19 cellular contexts compared by ENCODE assay signal in genomic region chr14:76975051-76975450, GRCh38. TPM values are rescaled to one million over a fixed set of nuclear protein-coding genes. Genes with fewer than 3 reads are reported as not detected.
DNase-seq lines count a peak whose midpoint lies in the region; ATAC-seq, FAIRE-seq and TF ChIP-seq lines count a peak whose summit lies in the region.
"Had no signal": no experiment of that assay in that cellular context is flagged by ENCODE, and none has a peak within 500 bp of the region (broad histone marks: within the 10 kb centered on the region; RNA-seq: fewer than 3 reads in every experiment).

No MANE protein-coding gene starts in this region.

- TF ChIP-seq CTCF in HepG2 (CRISPR knock-in tag; IDR thresholded peaks at IDR 0.05), result no peak
- no peak for TF ChIP-seq CTCF in right lobe of liver (IDR thresholded peaks at IDR 0.05)
- no peak for TF ChIP-seq CTCF in K562 (IDR thresholded peaks at IDR 0.05 in 2 of 3, conservative IDR thresholded peaks at IDR 0.05 in 1 of 3; ENCODE audit: insufficient read depth in 2 of 3, low read depth in 1 of 3, low read length in 3 of 3)
- TF ChIP-seq CTCF in vagina (IDR thresholded peaks at IDR 0.05), result no peak

- H3K4me1 ChIP-seq in HepG2 (ENCODE audit: insufficient read depth, low read length) (peaks cover 69% of the 10 kb centered on the region), right lobe of liver (no peaks in the 10 kb centered on the region), K562 (replicated peaks in 1 of 2; ENCODE audit: control insufficient read depth in 2 of 2, insufficient read depth in 2 of 2, low read length in 2 of 2) (peaks cover 10 to 12% of the 10 kb centered on the region in 2 experiments; a peak in 3 of 5 replicates), vagina (peaks cover 4% of the 10 kb centered on the region)
- H3K4me1 ChIP-seq: HAP-1 had no signal

- H3K27ac ChIP-seq in HepG2 (ENCODE audit: extremely low read length, insufficient read depth, low read length) (no peak overlapping the region), right lobe of liver (no peak overlapping the region), K562 (ENCODE audit: extremely low read depth, low read depth, low read length) (no peak overlapping the region), vagina (no peak overlapping the region)
- H3K27ac ChIP-seq: PC-9 had no signal

- CTCF ChIA-PET in HepG2 (lab: Yijun Ruan, JAX; ENCODE audit: low intra/inter-chr PET ratio, low total read pairs), result no interaction called here
- CTCF ChIA-PET in K562 (lab: Yijun Ruan, JAX; ENCODE audit: low intra/inter-chr PET ratio), result no interaction called here

- H3K36me3 Mint-ChIP-seq in naive B cell, result no peaks in the 10 kb centered on the region
- H3K36me3 Mint-ChIP-seq: CD4-positive, CD25-positive, alpha-beta regulatory T cell had no signal

- H3K9me3 ChIP-seq in HepG2 (ENCODE audit: low read length), result no peaks in the 10 kb centered on the region
- no peaks in the 10 kb centered on the region for H3K9me3 ChIP-seq in right lobe of liver
- H3K9me3 ChIP-seq in K562 (replicated peaks; ENCODE audit: control insufficient read depth, insufficient read depth, low read depth, low read length), result no peaks in the 10 kb centered on the region
- no peaks in the 10 kb centered on the region for H3K9me3 ChIP-seq in vagina
- H3K9me3 ChIP-seq: HAP-1 had no signal

- DNase-seq in HepG2 (ENCODE audit: low spot score) (no peak), right lobe of liver (no peak), K562 (ENCODE audit: extremely low read depth in 1 of 4, low spot score in 3 of 4) (no peak), naive B cell (no peak), AG08395 (ENCODE audit: low spot score) (no peak), NCI-H2081 (lab: John Stamatoyannopoulos, UW) (no peak), vagina (ENCODE audit: extremely low spot score in 2 of 2) (no peak)
- no peak for DNase-seq in stimulated activated CD4-positive, alpha-beta T cell treated with anti-CD3 and anti-CD28 coated beads, Interleukin-4, amount 100 ng/mL, for 1 hour
- DNase-seq: Calu3; CD4-positive, CD25-positive, alpha-beta regulatory T cell; NCI-H1048; NCI-H146; NCI-H446; NCI-H748 treated with DMSO at 0.1 percent for 48 hours; PC-9 had no signal

- TF ChIP-seq RAD21 in HepG2 (CRISPR knock-in tag; IDR thresholded peaks at IDR 0.05) (no peak), K562 (CRISPR knock-in tag; conservative IDR thresholded peaks at IDR 0.05 in 1 of 2, IDR thresholded peaks at IDR 0.05 in 1 of 2) (no peak)

- H2AFZ ChIP-seq in HepG2 (ENCODE audit: low read length) (no peak overlapping the region), K562 (ENCODE audit: low read depth, low read length) (no peak overlapping the region)
- H2AFZ ChIP-seq: PC-9 had no signal

- no peak for TF ChIP-seq POLR2A in HepG2 (IDR thresholded peaks at IDR 0.05; ENCODE audit: insufficient read depth in 1 of 2, low read depth in 2 of 2, low read length in 2 of 2)
- no peak for TF ChIP-seq POLR2A in right lobe of liver (IDR thresholded peaks at IDR 0.05)
- no peak for TF ChIP-seq POLR2A in K562 (conservative IDR thresholded peaks at IDR 0.05)
- no peak for TF ChIP-seq POLR2A in vagina (IDR thresholded peaks at IDR 0.05)

- 61% methylated on average over 5 of the region's 8 CpGs for WGBS in HepG2 (ENCODE audit: low lambda C conversion rate)
- 67% methylated on average over 2 of the region's 8 CpGs for WGBS in right lobe of liver (ENCODE audit: insufficient coverage, low coverage, low lambda C conversion rate, missing lambda C conversion rate)
- WGBS in K562 (ENCODE audit: insufficient coverage, low coverage, missing lambda C conversion rate), result 78% methylated on average over 6 of the region's 8 CpGs

- H3K36me3 ChIP-seq in HepG2 (replicated peaks in 1 of 2; ENCODE audit: control insufficient read depth in 1 of 2, insufficient read depth in 2 of 2, low read length in 2 of 2), result no peaks in the 10 kb centered on the region
- no peaks in the 10 kb centered on the region for H3K36me3 ChIP-seq in right lobe of liver
- H3K36me3 ChIP-seq in K562 (ENCODE audit: control insufficient read depth, insufficient read depth, low read length), result no peaks in the 10 kb centered on the region
- no peaks in the 10 kb centered on the region for H3K36me3 ChIP-seq in vagina
- H3K36me3 ChIP-seq: HAP-1 had no signal

- no peaks in the 10 kb centered on the region for H4K20me1 ChIP-seq in HepG2 (ENCODE audit: insufficient read depth, low read length)
- no peaks in the 10 kb centered on the region for H4K20me1 ChIP-seq in K562 (replicated peaks; ENCODE audit: control insufficient read depth, insufficient read depth, low read length)

- intact Hi-C loops in HepG2 (cut with micrococcal nuclease; ENCODE audit: unreplicated experiment) (no loop called here), right lobe of liver (cut with DNase I) (no loop called here), K562 (cut with micrococcal nuclease) (no loop called here), vagina (cut with DNase I) (no loop called here)

- H3K27me3 ChIP-seq in HepG2 (ENCODE audit: control insufficient read depth in 1 of 2, insufficient read depth in 2 of 2, low read length in 2 of 2), result 0 out of 5 replicates have a peak, but pooled peaks cover 0 to 3% of the 10 kb centered on the region in 2 experiments
- no peaks in the 10 kb centered on the region for H3K27me3 ChIP-seq in right lobe of liver
- no peaks in the 10 kb centered on the region for H3K27me3 ChIP-seq in K562 (ENCODE audit: control insufficient read depth in 2 of 2, insufficient read depth in 2 of 2, low read length in 2 of 2)
- H3K27me3 ChIP-seq in vagina, result no peaks in the 10 kb centered on the region

- BruUV-seq in HepG2 (replicated peaks; lab: Mats Ljungman, UMichigan) (no TSS peak), K562 (replicated peaks; lab: Mats Ljungman, UMichigan) (no TSS peak)

- in situ Hi-C loops in HepG2 (cut with HindIII; ENCODE audit: extremely low pct_ligation_motif_present, low pct_unique_long_range_greater_than_20kb), result no loop called here
- in situ Hi-C loops in K562 (cut with MboI), result no loop called here

- peaks cover 8 to 24% (median 20%) of the 10 kb centered on the region in 3 donors for H3K4me1 Mint-ChIP-seq in naive B cell

- H3K4me3 Mint-ChIP-seq in naive B cell, result no peak overlapping the region
- H3K4me3 Mint-ChIP-seq: CD4-positive, CD25-positive, alpha-beta regulatory T cell had no signal

- H3K9ac ChIP-seq in HepG2 (ENCODE audit: insufficient read depth, low read depth, low read length), result no peak overlapping the region
- H3K9ac ChIP-seq in K562 (ENCODE audit: insufficient read depth in 1 of 2, low read depth in 2 of 2, low read length in 2 of 2), result no peak overlapping the region

- no peaks in the 10 kb centered on the region for H3K9me3 Mint-ChIP-seq in naive B cell
- H3K9me3 Mint-ChIP-seq: CD4-positive, CD25-positive, alpha-beta regulatory T cell had no signal

- FAIRE-seq in HepG2 (lab: Jason Lieb, UNC) (no peak), K562 (lab: Jason Lieb, UNC) (no peak)
- FAIRE-seq: GM12878, GM18507 had no signal

- H3K79me2 ChIP-seq in HepG2 (ENCODE audit: insufficient read depth, low read length) (no peaks in the 10 kb centered on the region), K562 (ENCODE audit: control insufficient read depth, insufficient read depth, low read length) (no peaks in the 10 kb centered on the region)

- POLR2A ChIA-PET in HepG2 (lab: Yijun Ruan, JAX), result interaction anchor here (1.1 kb wide), 1 partner anchor 13 kb away, joined by 5 read pairs; no protein-coding TSS in a partner anchor
- POLR2A ChIA-PET in K562 (lab: Yijun Ruan, JAX), result interaction anchor here (0.6 kb wide), 1 partner anchor 39 kb away, joined by 3 read pairs; no protein-coding TSS in a partner anchor

- TF ChIP-seq EP300 in HepG2 (IDR thresholded peaks at IDR 0.05; ENCODE audit: low read depth in 2 of 2, low read length in 2 of 2) (no peak), HepG2 (CRISPR knock-in tag; IDR thresholded peaks at IDR 0.05; ENCODE audit: borderline replicate concordance) (no peak), K562 (IDR thresholded peaks at IDR 0.05; ENCODE audit: low read length) (no peak)

- H3K9me1 ChIP-seq in K562 (ENCODE audit: control insufficient read depth, insufficient read depth, low read length), result no peaks in the 10 kb centered on the region

- ATAC-seq in HepG2 (no peak), right lobe of liver (no peak), K562 (no peak), naive B cell (ENCODE audit: low read depth in 2 of 2) (no peak)
- ATAC-seq: GM12878, Right ventricle myocardium inferior had no signal

- H3K27ac Mint-ChIP-seq in naive B cell, result peak overlapping the region in 5 of 6 donors; percentile 60 to 96 (median 88)

- H3K4me3 ChIP-seq in HepG2 (replicated peaks in 1 of 3; ENCODE audit: insufficient read depth in 1 of 3, low read depth in 2 of 3, low read length in 3 of 3) (no peak overlapping the region), right lobe of liver (no peak overlapping the region), K562 (no peak overlapping the region), vagina (no peak overlapping the region)
- H3K4me3 ChIP-seq: GM12878, HAP-1, PC-9 had no signal

- no peak overlapping the region; the same call in 1 of the 2 replicates for H3K4me2 ChIP-seq in HepG2 (ENCODE audit: low read depth, low read length)
- H3K4me2 ChIP-seq in K562 (ENCODE audit: insufficient read depth, low read length), result no peak overlapping the region
- H3K4me2 ChIP-seq: PC-9 had no signal

- H3K27me3 Mint-ChIP-seq in naive B cell, result no peaks in the 10 kb centered on the region

RNA-seq across cellular contexts. Expression of gene IRF2BPL, which starts 53.5 kb away (rescaled TPM):
- total RNA-seq in HepG2 (2016; rRNA removed; fragmentation: Illumina TruSeq; extraction: Trizol) (6.2 and 8.4 TPM in 2 replicates), right lobe of liver (10 to 100 TPM; 11.7 to 18.1 (median 13.7) TPM), K562 (2014; rRNA removed) (14.4 and 18.2 TPM in 2 replicates), K562 (2014; rRNA removed; fragmentation: Illumina TruSeq; extraction: Trizol) (2.4 and 2.5 TPM in 2 replicates), K562 (2015; rRNA removed; fragmentation: Illumina TruSeq; extraction: Trizol) (4.2 and 5.1 TPM in 2 replicates), K562 (2021) (21.6 and 22.1 TPM in 2 replicates), vagina (51.1 TPM)
- total RNA-seq in HepG2 (2016; cell fraction: cytosol; rRNA removed; fragmentation: Illumina TruSeq; extraction: Trizol; ENCODE audit: low read depth), result 0.88 and 1.1 TPM in 2 replicates
- 6.2 and 7.9 TPM in 2 replicates for total RNA-seq in HepG2 (2016; cell fraction: insoluble cytoplasmic fraction; rRNA removed; fragmentation: Illumina TruSeq; extraction: Trizol)
- 3.5 and 4.3 TPM in 2 replicates for total RNA-seq in HepG2 (2016; cell fraction: membrane; rRNA removed; fragmentation: Illumina TruSeq; extraction: Trizol)
- total RNA-seq in HepG2 (2016; cell fraction: nucleus; rRNA removed; fragmentation: Illumina TruSeq; extraction: Trizol), result 5.8 and 6.6 TPM in 2 replicates
- polyA plus RNA-seq in HepG2 (2011; rRNA removed) (6.6 and 7.8 TPM in 2 replicates), K562 (2011; rRNA removed) (1.3 and 2.8 TPM in 2 replicates), K562 (2014; fragmentation: Illumina TruSeq; extraction: Trizol) (2.5 and 3.6 TPM in 2 replicates), K562 (2014; fragmentation: Nextera tagmentation; extraction: Ambion mirVana) (under 1 TPM; 0.52 to 0.75 TPM), K562 (2014; rRNA removed) (6.5 and 6.9 TPM in 2 replicates), naive B cell (ENCODE audit: low read depth in 6 of 6) (1 to 10 TPM; 1.7 to 4.6 (median 3.2) TPM)
- polyA plus RNA-seq in HepG2 (2011; cell fraction: cytosol; rRNA removed), result 6.1 and 8.5 TPM in 2 replicates
- polyA plus RNA-seq in HepG2 (2011; cell fraction: nucleus; rRNA removed), result 9.9 and 12.0 TPM in 2 replicates
- polyA plus RNA-seq in HepG2 (2012), result 13.5 and 21.1 TPM in 2 replicates
- 0.57 and 0.58 TPM in 2 replicates for polyA plus RNA-seq in HepG2 (2016; cell fraction: cytosol; fragmentation: Illumina TruSeq; extraction: Trizol; ENCODE audit: low read depth)
- polyA plus RNA-seq in HepG2 (2016; cell fraction: insoluble cytoplasmic fraction; fragmentation: Illumina TruSeq; extraction: Trizol; ENCODE audit: low read depth), result 8.8 and 10.6 TPM in 2 replicates
- 2.4 and 2.6 TPM in 2 replicates for polyA plus RNA-seq in HepG2 (2016; cell fraction: membrane; fragmentation: Illumina TruSeq; extraction: Trizol; ENCODE audit: low read depth)
- polyA plus RNA-seq in HepG2 (2016; cell fraction: nucleus; fragmentation: Illumina TruSeq; extraction: Trizol; ENCODE audit: insufficient read depth, low read depth), result 9.6 and 10.7 TPM in 2 replicates
- polyA minus RNA-seq in HepG2 (2011; rRNA and poly(A)+ RNA removed; ENCODE audit: low replicate concordance), result 5.2 and 20.2 TPM in 2 replicates
- 14.8 and 18.3 TPM in 2 replicates for polyA minus RNA-seq in HepG2 (2011; cell fraction: cytosol; rRNA and poly(A)+ RNA removed)
- polyA minus RNA-seq in HepG2 (2011; cell fraction: nucleus; rRNA and poly(A)+ RNA removed), result 5.8 and 8.6 TPM in 2 replicates
- total RNA-seq in K562 (2011; cell fraction: chromatin; rRNA removed; ENCODE audit: low replicate concordance), result 1.8 and 3.8 TPM in 2 replicates
- 5.5 and 6.5 TPM in 2 replicates for total RNA-seq in K562 (2011; cell fraction: nucleolus; rRNA removed)
- total RNA-seq in K562 (2011; cell fraction: nucleoplasm; rRNA removed), result 2.5 and 3.7 TPM in 2 replicates
- polyA plus RNA-seq in K562 (2011; cell fraction: cytosol; rRNA removed), result 1.7 and 4.5 TPM in 2 replicates
- 3.2 and 4.7 TPM in 2 replicates for polyA plus RNA-seq in K562 (2011; cell fraction: nucleus; rRNA removed)
- polyA plus RNA-seq in K562 (2012), result 16.8 and 19.2 TPM in 2 replicates
- 2.2 TPM in 2 replicates for polyA minus RNA-seq in K562 (2011; rRNA and poly(A)+ RNA removed)
- 6.6 and 10.5 TPM in 2 replicates for polyA minus RNA-seq in K562 (2011; cell fraction: cytosol; rRNA and poly(A)+ RNA removed)
- polyA minus RNA-seq in K562 (2011; cell fraction: nucleus; rRNA and poly(A)+ RNA removed), result 3.1 and 5.6 TPM in 2 replicates

Comparison
In these comparisons a context has a peak if more than half of its experiments do, and no peak if none do; other contexts are left out.
1. Of the 241 proteins assayed by ChIP-seq in both HepG2 and K562: peak only in HepG2: none; only in K562: none; in both: ZKSCAN1; in neither: 240.